Comparison of ENCODE assay signal across 23 cellular contexts in genomic region chr10:59315465-59315864, GRCh38. TPM values are rescaled to one million over a fixed set of nuclear protein-coding genes. Genes with fewer than 3 reads are reported as not detected.
DNase-seq lines count a peak whose midpoint lies in the region; ATAC-seq and TF ChIP-seq lines count a peak whose summit lies in the region.
"Had no signal": no experiment of that assay in that cellular context is flagged by ENCODE, and none has a peak within 500 bp of the region (broad histone marks: within the 10 kb centered on the region; RNA-seq: fewer than 3 reads in every experiment).

No MANE protein-coding gene starts in this region.

- H3K36me3 Mint-ChIP-seq in naive thymus-derived CD8-positive, alpha-beta T cell, result no peaks in the 10 kb centered on the region
- no peaks in the 10 kb centered on the region for H3K36me3 Mint-ChIP-seq in HFFc6 (ENCODE audit: low read depth)
- peaks cover 8% of the 10 kb centered on the region for H3K36me3 Mint-ChIP-seq in glutamatergic neuron (ENCODE audit: unreplicated experiment)
- H3K36me3 Mint-ChIP-seq: activated naive CD8-positive, alpha-beta T cell treated with anti-CD3 and anti-CD28 coated beads, Interleukin-2, amount 10 ng/mL, durations not matched to agents 7 days and 5 days; stimulated activated memory B cell treated with anti-CD40 and anti-IgM and Interleukin-4, amounts not matched to agents 10 μg/mL and 1 μg/mL and 100 μg/mL, for 72 hours had no signal

- H3K4me3 Mint-ChIP-seq in naive thymus-derived CD8-positive, alpha-beta T cell, result no peak overlapping the region
- H3K4me3 Mint-ChIP-seq in HFFc6 (no peak overlapping the region), glutamatergic neuron (ENCODE audit: unreplicated experiment) (no peak overlapping the region)
- H3K4me3 Mint-ChIP-seq: activated naive CD8-positive, alpha-beta T cell treated with anti-CD3 and anti-CD28 coated beads, Interleukin-2, amount 10 ng/mL, durations not matched to agents 7 days and 5 days; neural crest cell; stimulated activated memory B cell treated with anti-CD40 and anti-IgM and Interleukin-4, amounts not matched to agents 10 μg/mL and 1 μg/mL and 100 μg/mL, for 72 hours had no signal

- peak overlapping the region; percentile 37 for H3K27ac ChIP-seq in right cardiac atrium (ENCODE audit: low read length)
- H3K27ac ChIP-seq: HL-60, pancreas, suprapubic skin had no signal

- POLR2A ChIA-PET in naive thymus-derived CD8-positive, alpha-beta T cell (lab: Charles Lee), result no interaction called here

- H3K4me1 Mint-ChIP-seq in naive thymus-derived CD8-positive, alpha-beta T cell, result no peaks in the 10 kb centered on the region
- H3K4me1 Mint-ChIP-seq in HFFc6 (ENCODE audit: low read depth) (no peaks in the 10 kb centered on the region), glutamatergic neuron (ENCODE audit: low read depth, unreplicated experiment) (peaks cover 22% of the 10 kb centered on the region)
- H3K4me1 Mint-ChIP-seq: activated naive CD8-positive, alpha-beta T cell treated with anti-CD3 and anti-CD28 coated beads, Interleukin-2, amount 10 ng/mL, durations not matched to agents 7 days and 5 days; stimulated activated memory B cell treated with anti-CD40 and anti-IgM and Interleukin-4, amounts not matched to agents 10 μg/mL and 1 μg/mL and 100 μg/mL, for 72 hours had no signal

- no peak overlapping the region for H3K27ac Mint-ChIP-seq in naive thymus-derived CD8-positive, alpha-beta T cell
- H3K27ac Mint-ChIP-seq in HFFc6, result no peak overlapping the region
- H3K27ac Mint-ChIP-seq in glutamatergic neuron (ENCODE audit: unreplicated experiment), result no peak overlapping the region
- H3K27ac Mint-ChIP-seq: activated naive CD8-positive, alpha-beta T cell treated with anti-CD3 and anti-CD28 coated beads, Interleukin-2, amount 10 ng/mL, durations not matched to agents 7 days and 5 days; stimulated activated memory B cell treated with anti-CD40 and anti-IgM and Interleukin-4, amounts not matched to agents 10 μg/mL and 1 μg/mL and 100 μg/mL, for 72 hours had no signal

- no peaks in the 10 kb centered on the region for H3K9me3 ChIP-seq in right cardiac atrium (ENCODE audit: control insufficient read depth, low read length)
- H3K9me3 ChIP-seq: mucosa of descending colon, pancreas, suprapubic skin had no signal

- no peak overlapping the region for H3K4me3 ChIP-seq in right cardiac atrium (ENCODE audit: low read length)
- H3K4me3 ChIP-seq: lung, mucosa of descending colon, pancreas, suprapubic skin had no signal

- TF ChIP-seq CTCF in HFFc6 (IDR thresholded peaks at IDR 0.05) (no peak), glutamatergic neuron (IDR thresholded peaks at IDR 0.05; ENCODE audit: partially characterized antibody, unreplicated experiment) (no peak)

- peaks cover 0 to 6% (median 0%) of the 10 kb centered on the region in 9 donors for H3K9me3 Mint-ChIP-seq in naive thymus-derived CD8-positive, alpha-beta T cell
- peaks cover 15% of the 10 kb centered on the region for H3K9me3 Mint-ChIP-seq in HFFc6
- H3K9me3 Mint-ChIP-seq in glutamatergic neuron (ENCODE audit: unreplicated experiment), result peaks cover 2% of the 10 kb centered on the region
- H3K9me3 Mint-ChIP-seq: activated naive CD8-positive, alpha-beta T cell treated with anti-CD3 and anti-CD28 coated beads, Interleukin-2, amount 10 ng/mL, durations not matched to agents 7 days and 5 days; neural crest cell; stimulated activated memory B cell treated with anti-CD40 and anti-IgM and Interleukin-4, amounts not matched to agents 10 μg/mL and 1 μg/mL and 100 μg/mL, for 72 hours had no signal

- H3K27me3 Mint-ChIP-seq in naive thymus-derived CD8-positive, alpha-beta T cell, result peaks cover 0 to 5% (median 0%) of the 10 kb centered on the region in 5 donors
- peaks cover 3% of the 10 kb centered on the region; the same call in 1 of the 2 replicates for H3K27me3 Mint-ChIP-seq in HFFc6 (ENCODE audit: insufficient read depth)
- H3K27me3 Mint-ChIP-seq in glutamatergic neuron (ENCODE audit: unreplicated experiment), result no peaks in the 10 kb centered on the region
- H3K27me3 Mint-ChIP-seq: activated naive CD8-positive, alpha-beta T cell treated with anti-CD3 and anti-CD28 coated beads, Interleukin-2, amount 10 ng/mL, durations not matched to agents 7 days and 5 days; stimulated activated memory B cell treated with anti-CD40 and anti-IgM and Interleukin-4, amounts not matched to agents 10 μg/mL and 1 μg/mL and 100 μg/mL, for 72 hours had no signal

- ATAC-seq in Right ventricle myocardium superior (ENCODE audit: poor library complexity) (peak; percentile 61), right cardiac atrium (peak; percentile 77 to 82), sciatic nerve (peak; percentile 60)
- ATAC-seq in naive thymus-derived CD8-positive, alpha-beta T cell, result no peak
- ATAC-seq: mucosa of descending colon; pancreas; stimulated activated memory B cell treated with anti-CD40 and anti-IgM and Interleukin-4, amounts not matched to agents 10 μg/mL and 1 μg/mL and 100 μg/mL, for 72 hours had no signal

- peaks cover 7% of the 10 kb centered on the region for H3K4me1 ChIP-seq in right cardiac atrium (ENCODE audit: control insufficient read depth, insufficient read depth, low read length)
- H3K4me1 ChIP-seq: suprapubic skin had no signal

- DNase-seq in Right ventricle myocardium superior, result no peak
- no peak for DNase-seq in cardiac septum (ENCODE audit: low spot score)
- DNase-seq in right cardiac atrium, result no peak
- DNase-seq in sciatic nerve (ENCODE audit: low spot score), result no peak
- no peak for DNase-seq in naive thymus-derived CD8-positive, alpha-beta T cell
- DNase-seq in HFFc6, result no peak
- no peak for DNase-seq in T-helper 2 cell
- DNase-seq in glutamatergic neuron, result no peak
- DNase-seq: activated CD4-positive, alpha-beta T cell treated with anti-CD3 and anti-CD28 coated beads for 4 hours; activated effector memory CD4-positive, alpha-beta T cell treated with Interleukin-2 at 50 U/mL for 16 hours; activated naive CD8-positive, alpha-beta T cell treated with anti-CD3 and anti-CD28 coated beads, Interleukin-2, amount 10 ng/mL, durations not matched to agents 7 days and 5 days; activated T-cell treated with anti-CD3 and anti-CD28 coated beads for 4 hours; cerebellar nuclear complex; mucosa of descending colon; NCI-H510A treated with DMSO at 0.1 percent for 48 hours; pancreas; stimulated activated CD4-positive, alpha-beta T cell treated with anti-CD3 and anti-CD28 coated beads, Interleukin-4, amount 100 ng/mL, for 4 hours had no signal

- no peaks in the 10 kb centered on the region for H3K27me3 ChIP-seq in right cardiac atrium (ENCODE audit: control insufficient read depth, insufficient read depth)
- H3K27me3 ChIP-seq: pancreas, suprapubic skin had no signal

- intact Hi-C loops in Right ventricle myocardium superior (cut with DNase I) (no loop called here), cardiac septum (cut with DNase I) (loop anchor here (2.0 kb wide), 1 partner anchor 47 kb away; the partner anchor contains the start of gene FAM13C), right cardiac atrium (cut with DNase I) (no loop called here), sciatic nerve (cut with DNase I) (no loop called here)

RNA-seq across cellular contexts. Expression of gene FAM13C, which starts 46.9 kb away (rescaled TPM):
- 5.9 TPM for total RNA-seq in Right ventricle myocardium superior
- 7.5 TPM for total RNA-seq in cardiac septum
- 1 to 10 TPM; 3.2 to 6.8 (median 5.9) TPM for total RNA-seq in right cardiac atrium
- polyA plus RNA-seq in right cardiac atrium, result 3.4 TPM
- total RNA-seq in sciatic nerve, result 25.0 TPM
- total RNA-seq in naive thymus-derived CD8-positive, alpha-beta T cell, result not detected
- not detected for polyA plus RNA-seq in naive thymus-derived CD8-positive, alpha-beta T cell
- not detected for total RNA-seq in HFFc6 (2021; fragmentation: NEBNext Ultra II Directional; extraction: Animal tissue kit (Norgen Biotek cat#: 25700))
- 17.8 TPM for total RNA-seq in glutamatergic neuron (ENCODE audit: unreplicated experiment)
- total RNA-seq: A172; activated naive CD8-positive, alpha-beta T cell treated with anti-CD3 and anti-CD28 coated beads, Interleukin-2, amount 10 ng/mL, durations not matched to agents 7 days and 5 days had no signal

Comparison
In these comparisons a context has a peak if more than half of its experiments do, and no peak if none do; other contexts are left out.
1. ATAC-seq: peak in Right ventricle myocardium superior (single experiment), right cardiac atrium (2 of 2) and sciatic nerve (single experiment); none in naive thymus-derived CD8-positive, alpha-beta T cell (0 of 2).